9 cellular contexts compared by ENCODE assay signal in genomic region chr9:122810306-122810946, GRCh38. TPM values are rescaled to one million over a fixed set of nuclear protein-coding genes. Genes with fewer than 3 reads are reported as not detected.
A peak's percentile ranks its signal among the peaks of the same experiment; 100 is the strongest.
DNase-seq lines count a peak whose midpoint lies in the region; ATAC-seq and TF ChIP-seq lines count a peak whose summit lies in the region.
"Had no signal": no experiment of that assay in that cellular context is flagged by ENCODE, and none has a peak within 500 bp of the region (broad histone marks: within the 10 kb centered on the region; RNA-seq: fewer than 3 reads in every experiment).

No MANE protein-coding gene starts in this region.

- TF ChIP-seq POLR2A in prostate gland (IDR thresholded peaks at IDR 0.05), result no peak

- peaks cover 2% of the 10 kb centered on the region; the same call in 1 of the 2 replicates for H3K4me1 Mint-ChIP-seq in HFFc6 (ENCODE audit: low read depth)
- H3K4me1 Mint-ChIP-seq in activated naive CD8-positive, alpha-beta T cell treated with anti-CD3 and anti-CD28 coated beads, Interleukin-2, amount 10 ng/mL, durations not matched to agents 7 days and 5 days, result peaks cover 30% of the 10 kb centered on the region

- peak; percentile 87 for DNase-seq in GM03348 (ENCODE audit: low spot score)
- peak; percentile 60 for DNase-seq in HFFc6
- peak; percentile 78 for DNase-seq in NCI-H128 (lab: John Stamatoyannopoulos, UW; ENCODE audit: unreplicated experiment)
- peak; percentile 74 for DNase-seq in activated naive CD8-positive, alpha-beta T cell treated with anti-CD3 and anti-CD28 coated beads, Interleukin-2, amount 10 ng/mL, durations not matched to agents 7 days and 5 days
- DNase-seq in cardiac muscle cell (ENCODE audit: low read depth in 1 of 2, low spot score in 1 of 2), result peak; percentile 80 to 84
- peak; percentile 72 for DNase-seq in prostate gland (ENCODE audit: low spot score)
- no peak for DNase-seq in NK-92 treated with Interleukin-12 subunit alpha and Interleukin-12 subunit beta, amount 100 ng/mL, for 24 hours (lab: John Stamatoyannopoulos, UW)

- H3K27me3 Mint-ChIP-seq in HFFc6 (ENCODE audit: insufficient read depth), result peaks cover 2% of the 10 kb centered on the region
- H3K27me3 Mint-ChIP-seq in activated naive CD8-positive, alpha-beta T cell treated with anti-CD3 and anti-CD28 coated beads, Interleukin-2, amount 10 ng/mL, durations not matched to agents 7 days and 5 days, result no peaks in the 10 kb centered on the region

- H3F3A ChIP-seq in SU-DHL-6 (ENCODE audit: insufficient read depth), result no peaks in the 10 kb centered on the region

- no peak overlapping the region for H3K4me3 ChIP-seq in SU-DHL-6 (ENCODE audit: insufficient read depth, low read length, poor library complexity, severe bottlenecking)
- H3K4me3 ChIP-seq in cardiac muscle cell, result no peak overlapping the region
- H3K4me3 ChIP-seq in prostate gland, result no peak overlapping the region

- no peak overlapping the region for H2AFZ ChIP-seq in SU-DHL-6 (ENCODE audit: low read depth, low read length, severe bottlenecking)

- H3K27ac Mint-ChIP-seq in HFFc6, result no peak overlapping the region
- no peak overlapping the region for H3K27ac Mint-ChIP-seq in activated naive CD8-positive, alpha-beta T cell treated with anti-CD3 and anti-CD28 coated beads, Interleukin-2, amount 10 ng/mL, durations not matched to agents 7 days and 5 days

- H3K4me1 ChIP-seq in cardiac muscle cell (ENCODE audit: low read depth) (no peaks in the 10 kb centered on the region), prostate gland (replicated peaks) (no peaks in the 10 kb centered on the region)

- intact Hi-C loops in prostate gland (cut with DNase I), result loop anchor here (2.0 to 10.0 kb wide), 2 partner anchors 346 to 716 kb away; partner anchors contain the start of gene TTLL11

- no peaks in the 10 kb centered on the region for H4K20me1 ChIP-seq in SU-DHL-6 (ENCODE audit: low read depth, low read length)

- peaks cover 6% of the 10 kb centered on the region for H3K36me3 Mint-ChIP-seq in HFFc6 (ENCODE audit: low read depth)
- peaks cover 14% of the 10 kb centered on the region for H3K36me3 Mint-ChIP-seq in activated naive CD8-positive, alpha-beta T cell treated with anti-CD3 and anti-CD28 coated beads, Interleukin-2, amount 10 ng/mL, durations not matched to agents 7 days and 5 days

- H3K9ac ChIP-seq in SU-DHL-6 (ENCODE audit: low read length), result no peak overlapping the region

- no peak overlapping the region for H3K4me2 ChIP-seq in SU-DHL-6 (ENCODE audit: low read depth, low read length, poor library complexity, severe bottlenecking)

- H3K9me2 ChIP-seq in SU-DHL-6 (replicated peaks; ENCODE audit: insufficient read depth, low read length), result no peaks in the 10 kb centered on the region

- H3K27ac ChIP-seq in SU-DHL-6 (ENCODE audit: low read depth, low read length) (no peak overlapping the region), cardiac muscle cell (no peak overlapping the region), prostate gland (no peak overlapping the region)

- peaks cover 13% of the 10 kb centered on the region for H3K9me3 Mint-ChIP-seq in HFFc6
- H3K9me3 Mint-ChIP-seq in activated naive CD8-positive, alpha-beta T cell treated with anti-CD3 and anti-CD28 coated beads, Interleukin-2, amount 10 ng/mL, durations not matched to agents 7 days and 5 days, result peaks cover 5% of the 10 kb centered on the region

- POLR2A ChIA-PET in activated naive CD8-positive, alpha-beta T cell treated with anti-CD3 and anti-CD28 coated beads, Interleukin-2, amount 10 ng/mL, durations not matched to agents 7 days and 5 days (lab: Charles Lee), result no interaction called here

- peak; percentile 92 for TF ChIP-seq CTCF in HFFc6 (IDR thresholded peaks at IDR 0.05)
- TF ChIP-seq CTCF in SU-DHL-6 (IDR thresholded peaks at IDR 0.05; ENCODE audit: insufficient read depth, low read length, poor library complexity, severe bottlenecking), result peak; percentile 71
- peak; percentile 66 for TF ChIP-seq CTCF in cardiac muscle cell (IDR thresholded peaks at IDR 0.05; ENCODE audit: low read depth, low read length)
- peak; percentile 56 to 90 (median 84) for TF ChIP-seq CTCF in prostate gland (IDR thresholded peaks at IDR 0.05)

- no peak overlapping the region for H3K4me3 Mint-ChIP-seq in HFFc6
- H3K4me3 Mint-ChIP-seq in activated naive CD8-positive, alpha-beta T cell treated with anti-CD3 and anti-CD28 coated beads, Interleukin-2, amount 10 ng/mL, durations not matched to agents 7 days and 5 days, result no peak overlapping the region

- H3K79me2 ChIP-seq in SU-DHL-6 (ENCODE audit: insufficient read depth, low read length), result no peaks in the 10 kb centered on the region

- H3K27me3 ChIP-seq in SU-DHL-6 (ENCODE audit: low read length) (no peaks in the 10 kb centered on the region), cardiac muscle cell (no peaks in the 10 kb centered on the region), prostate gland (replicated peaks; ENCODE audit: insufficient read depth) (no peaks in the 10 kb centered on the region)

- ATAC-seq in activated naive CD8-positive, alpha-beta T cell treated with anti-CD3 and anti-CD28 coated beads, Interleukin-2, amount 10 ng/mL, durations not matched to agents 7 days and 5 days (ENCODE audit: low read depth), result peak; percentile 58

- WGBS in prostate gland, result 3% methylated on average over 8 of the region's 8 CpGs

- H3K36me3 ChIP-seq in SU-DHL-6 (ENCODE audit: low read length) (no peaks in the 10 kb centered on the region), cardiac muscle cell (no peaks in the 10 kb centered on the region), prostate gland (no peaks in the 10 kb centered on the region)

- H3K9me3 ChIP-seq in SU-DHL-6 (ENCODE audit: insufficient read depth, low read length), result no peaks in the 10 kb centered on the region
- no peaks in the 10 kb centered on the region for H3K9me3 ChIP-seq in cardiac muscle cell (ENCODE audit: low read depth)
- no peaks in the 10 kb centered on the region for H3K9me3 ChIP-seq in prostate gland

RNA-seq across cellular contexts. Expression of gene OR1K1, which starts 10.5 kb away (rescaled TPM):
- total RNA-seq in HFFc6 (2021; fragmentation: NEBNext Ultra II Directional; extraction: Animal tissue kit (Norgen Biotek cat#: 25700)), result not detected
- not detected for total RNA-seq in activated naive CD8-positive, alpha-beta T cell treated with anti-CD3 and anti-CD28 coated beads, Interleukin-2, amount 10 ng/mL, durations not matched to agents 7 days and 5 days
- total RNA-seq in cardiac muscle cell (not detected in 2 replicates), prostate gland (not detected)
- 0.20 and 0.44 TPM in 2 replicates for polyA plus RNA-seq in cardiac muscle cell
- total RNA-seq: mononuclear cell had no signal

RNA-seq across cellular contexts. Expression of gene PDCL, which starts 18.0 kb away (rescaled TPM):
- total RNA-seq in HFFc6 (2021; fragmentation: NEBNext Ultra II Directional; extraction: Animal tissue kit (Norgen Biotek cat#: 25700)), result 10 to 100 TPM; 17.3 to 23.0 (median 21.4) TPM
- 10 to 100 TPM; 24.3 to 26.6 TPM for total RNA-seq in activated naive CD8-positive, alpha-beta T cell treated with anti-CD3 and anti-CD28 coated beads, Interleukin-2, amount 10 ng/mL, durations not matched to agents 7 days and 5 days
- total RNA-seq in cardiac muscle cell (17.4 and 20.8 TPM in 2 replicates), prostate gland (10 to 100 TPM; 13.9 to 21.9 TPM)
- 14.2 and 15.3 TPM in 2 replicates for polyA plus RNA-seq in cardiac muscle cell

RNA-seq across cellular contexts. Expression of gene OR5C1, which starts 21.7 kb away (rescaled TPM):
- total RNA-seq in HFFc6 (2021; fragmentation: NEBNext Ultra II Directional; extraction: Animal tissue kit (Norgen Biotek cat#: 25700)), result not detected
- not detected for total RNA-seq in activated naive CD8-positive, alpha-beta T cell treated with anti-CD3 and anti-CD28 coated beads, Interleukin-2, amount 10 ng/mL, durations not matched to agents 7 days and 5 days
- total RNA-seq in cardiac muscle cell (not detected in 2 replicates), prostate gland (not detected)
- polyA plus RNA-seq in cardiac muscle cell, result not detected in 2 replicates
- total RNA-seq: mononuclear cell had no signal
